14 cellular contexts compared by ENCODE assay signal in genomic region chr17:48149174-48150106, GRCh38. TPM values are rescaled to one million over a fixed set of nuclear protein-coding genes. Genes with fewer than 3 reads are reported as not detected.
DNase-seq lines count a peak whose midpoint lies in the region; ATAC-seq, FAIRE-seq and TF ChIP-seq lines count a peak whose summit lies in the region.
"Had no signal": no experiment of that assay in that cellular context is flagged by ENCODE, and none has a peak within 500 bp of the region (broad histone marks: within the 10 kb centered on the region; RNA-seq: fewer than 3 reads in every experiment).

No MANE protein-coding gene starts in this region.

- peaks cover 4 to 10% of the 10 kb centered on the region in 2 donors for H3K4me1 Mint-ChIP-seq in natural killer cell
- no peaks in the 10 kb centered on the region for H3K4me1 Mint-ChIP-seq in natural killer cell treated with Interleukin-12 subunit alpha and Interleukin-12 subunit beta and Interleukin-15 and Interleukin-18, amount 100 ng/mL, for 72 hours (ENCODE audit: low read depth in 2 of 2)

- H3K27me3 ChIP-seq in vagina, result no peaks in the 10 kb centered on the region

- no peaks in the 10 kb centered on the region for H3K4me1 ChIP-seq in vagina

- H3K9me3 ChIP-seq in vagina, result no peaks in the 10 kb centered on the region

- no peak for FAIRE-seq in urothelium cell line (lab: Jason Lieb, UNC)

- DNase-seq in natural killer cell (no peak), NCI-H524 (lab: John Stamatoyannopoulos, UW) (peak; percentile 85 to 94), dermis blood vessel endothelial cell (peak; percentile 23), urothelium cell line (ENCODE audit: low spot score) (peak; percentile 39), vagina (ENCODE audit: extremely low spot score in 2 of 2) (no peak)
- DNase-seq in natural killer cell treated with Interleukin-12 subunit alpha and Interleukin-12 subunit beta and Interleukin-15 and Interleukin-18, amount 100 ng/mL, for 72 hours (ENCODE audit: low spot score), result no peak
- DNase-seq: activated CD4-positive, alpha-beta T cell treated with anti-CD3 and anti-CD28 coated beads, Interleukin-2, amount 50 U/mL, for 48 hours; stimulated activated CD4-positive, alpha-beta T cell treated with anti-CD3 and anti-CD28 coated beads, Interleukin-4, amount 100 ng/mL, for 1 hour; stimulated activated naive CD4-positive, alpha-beta T cell; T-helper 2 cell had no signal

- ATAC-seq in natural killer cell (no peak), HG02970 (IDR thresholded peaks at IDR 0.05; ENCODE audit: low FRiP score, unreplicated experiment) (no peak), HG02623 (IDR thresholded peaks at IDR 0.05; ENCODE audit: unreplicated experiment) (no peak)
- no peak for ATAC-seq in natural killer cell treated with Interleukin-12 subunit alpha and Interleukin-12 subunit beta and Interleukin-15 and Interleukin-18, amount 100 ng/mL, for 72 hours

- H3K36me3 ChIP-seq in vagina, result no peaks in the 10 kb centered on the region

- no peak overlapping the region for H3K4me3 ChIP-seq in vagina

- intact Hi-C loops in natural killer cell (cut with micrococcal nuclease) (loop anchor here (5.0 kb wide), 1 partner anchor 468 kb away; the partner anchor contains the start of gene HOXB8), vagina (cut with DNase I) (no loop called here)

- no peak for TF ChIP-seq POLR2A in vagina (IDR thresholded peaks at IDR 0.05)

- no peak for TF ChIP-seq CTCF in natural killer cell (IDR thresholded peaks at IDR 0.05)
- TF ChIP-seq CTCF in vagina (IDR thresholded peaks at IDR 0.05), result no peak

- H3K27me3 Mint-ChIP-seq in natural killer cell (ENCODE audit: low read depth in 2 of 2), result no peaks in the 10 kb centered on the region
- H3K27me3 Mint-ChIP-seq in natural killer cell treated with Interleukin-12 subunit alpha and Interleukin-12 subunit beta and Interleukin-15 and Interleukin-18, amount 100 ng/mL, for 72 hours, result no peaks in the 10 kb centered on the region

- peak overlapping the region; percentile 29 to 35 for H3K27ac Mint-ChIP-seq in natural killer cell
- no peak overlapping the region for H3K27ac Mint-ChIP-seq in natural killer cell treated with Interleukin-12 subunit alpha and Interleukin-12 subunit beta and Interleukin-15 and Interleukin-18, amount 100 ng/mL, for 72 hours

- H3K4me3 Mint-ChIP-seq in natural killer cell, result no peak overlapping the region
- H3K4me3 Mint-ChIP-seq in natural killer cell treated with Interleukin-12 subunit alpha and Interleukin-12 subunit beta and Interleukin-15 and Interleukin-18, amount 100 ng/mL, for 72 hours, result no peak overlapping the region

- no peaks in the 10 kb centered on the region for H3K9me3 Mint-ChIP-seq in natural killer cell
- H3K9me3 Mint-ChIP-seq in natural killer cell treated with Interleukin-12 subunit alpha and Interleukin-12 subunit beta and Interleukin-15 and Interleukin-18, amount 100 ng/mL, for 72 hours, result no peaks in the 10 kb centered on the region

- H3K27ac ChIP-seq in vagina, result no peak overlapping the region
- H3K27ac ChIP-seq: epithelial cell of prostate, KMS-11 had no signal

- no peaks in the 10 kb centered on the region for H3K36me3 Mint-ChIP-seq in natural killer cell
- H3K36me3 Mint-ChIP-seq in natural killer cell treated with Interleukin-12 subunit alpha and Interleukin-12 subunit beta and Interleukin-15 and Interleukin-18, amount 100 ng/mL, for 72 hours, result no peaks in the 10 kb centered on the region

RNA-seq across cellular contexts. Expression of gene SNX11, which starts 41.9 kb away (rescaled TPM):
- total RNA-seq in natural killer cell (10 to 100 TPM; 22.4 to 43.2 (median 33.2) TPM), dermis blood vessel endothelial cell (14.0 and 15.9 TPM in 2 replicates), vagina (15.0 TPM)
- 100 to 1,000 TPM in 1 of 2 donors, 10 to 100 TPM in 1; 82.2 to 164 TPM for total RNA-seq in natural killer cell treated with Interleukin-12 subunit alpha and Interleukin-12 subunit beta and Interleukin-15 and Interleukin-18, amount 100 ng/mL, for 72 hours

RNA-seq across cellular contexts. Expression of gene CBX1, which starts 48.2 kb away (rescaled TPM):
- total RNA-seq in natural killer cell (10 to 100 TPM; 16.9 to 25.4 (median 22.6) TPM), dermis blood vessel endothelial cell (65.7 and 81.3 TPM in 2 replicates), vagina (43.5 TPM)
- 10 to 100 TPM; 51.8 to 58.5 TPM for total RNA-seq in natural killer cell treated with Interleukin-12 subunit alpha and Interleukin-12 subunit beta and Interleukin-15 and Interleukin-18, amount 100 ng/mL, for 72 hours

Comparison
In these comparisons a context has a peak if more than half of its experiments do, and no peak if none do; other contexts are left out.
1. H3K27ac Mint-ChIP-seq: peak in natural killer cell (2 of 2); none in natural killer cell treated with Interleukin-12 subunit alpha and Interleukin-12 subunit beta and Interleukin-15 and Interleukin-18, amount 100 ng/mL, for 72 hours (0 of 2).
2. DNase-seq: peak in NCI-H524 (2 of 2), dermis blood vessel endothelial cell (single experiment) and urothelium cell line (single experiment); none in natural killer cell (single experiment), natural killer cell treated with Interleukin-12 subunit alpha and Interleukin-12 subunit beta and Interleukin-15 and Interleukin-18, amount 100 ng/mL, for 72 hours (single experiment) and vagina (0 of 2).